36 cellular contexts compared by ENCODE assay signal in the genomic region with DNA sequence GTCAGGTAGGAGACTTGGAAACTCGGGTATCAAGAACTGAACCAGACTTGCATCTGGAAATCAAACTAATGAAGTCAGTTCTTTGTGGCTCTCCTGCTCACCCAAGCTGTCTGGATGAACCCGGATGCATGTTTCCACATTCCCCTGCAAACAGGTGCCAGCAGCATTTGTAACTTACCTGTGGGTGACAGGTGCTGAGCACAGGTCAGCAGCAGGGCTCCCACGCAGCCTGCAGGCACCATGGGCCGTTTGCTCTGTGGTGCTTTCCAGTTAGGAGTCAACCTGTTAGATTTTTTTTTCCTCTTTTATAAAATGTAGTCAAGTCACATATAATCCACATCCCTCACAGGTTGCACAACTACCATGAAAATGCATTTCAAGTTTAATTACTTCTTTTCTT.
"Had no signal": no experiment of that assay in that cellular context is flagged by ENCODE, and none has a peak within 500 bp of the region (broad histone marks: within the 10 kb centered on the region; RNA-seq: fewer than 3 reads in every experiment).

No MANE protein-coding gene starts in this region.

- H3K27me3 ChIP-seq: adrenal gland, body of pancreas, brain microvascular endothelial cell, breast epithelium had no signal

- H3K36me3 Mint-ChIP-seq: activated CD8-positive, alpha-beta memory T cell treated with anti-CD3 and anti-CD28 coated beads, Interleukin-2, amount 10 ng/mL, durations not matched to agents 7 days and 5 days; activated naive CD8-positive, alpha-beta T cell treated with anti-CD3 and anti-CD28 coated beads for 36 hours; WTC11 had no signal

- H3K27ac Mint-ChIP-seq: activated CD4-positive, alpha-beta memory T cell treated with anti-CD3 and anti-CD28 coated beads, Interleukin-2, amount 10 ng/mL, durations not matched to agents 7 days and 5 days; activated CD4-positive, alpha-beta T cell treated with anti-CD3 and anti-CD28 coated beads for 36 hours; activated CD4-positive, alpha-beta T cell treated with anti-CD3 and anti-CD28 coated beads, Interleukin-2, amount 10 ng/mL, durations not matched to agents 7 days and 5 days; activated CD8-positive, alpha-beta memory T cell treated with anti-CD3 and anti-CD28 coated beads, Interleukin-2, amount 10 ng/mL, durations not matched to agents 7 days and 5 days; activated CD8-positive, alpha-beta T cell treated with anti-CD3 and anti-CD28 coated beads, Interleukin-2, amount 10 ng/mL, durations not matched to agents 7 days and 5 days; activated naive CD4-positive, alpha-beta T cell treated with anti-CD3 and anti-CD28 coated beads for 36 hours; activated naive CD4-positive, alpha-beta T cell treated with anti-CD3 and anti-CD28 coated beads, Interleukin-2, amount 50 U/mL, for 72 hours; activated naive CD8-positive, alpha-beta T cell treated with anti-CD3 and anti-CD28 coated beads for 36 hours; activated T-cell treated with anti-CD3 and anti-CD28 coated beads, Interleukin-2, amount 50 U/mL, for 72 hours; activated T-helper 1 cell treated with anti-CD3 and anti-CD28 coated beads, Interleukin-12 subunit alpha, Interleukin-12 subunit beta, Interleukin-2, Interleukin-4 antibody, amounts not matched to agents 30 ng/mL and 10 ng/mL and 1 ng/mL, durations not matched to agents 14 hours and 24 hours and 36 hours; activated T-helper 17 cell treated with anti-CD3 and anti-CD28 coated beads, Interleukin-2, amount 50 U/mL, for 72 hours; T-helper 1 cell treated with Interleukin-12 subunit alpha and Interleukin-12 subunit beta and Interleukin-4 antibody, amounts not matched to agents 30 μg/mL and 1 μg/mL, for 36 hours; T-helper 2 cell treated with Interferon-gamma antibody and Interleukin-4, amounts not matched to agents 5 μg/mL and 100 μg/mL, for 36 hours; WTC11 had no signal

- H3K4me1 Mint-ChIP-seq: activated CD4-positive, alpha-beta memory T cell treated with anti-CD3 and anti-CD28 coated beads, Interleukin-2, amount 10 ng/mL, durations not matched to agents 7 days and 5 days; activated CD4-positive, alpha-beta T cell treated with anti-CD3 and anti-CD28 coated beads for 36 hours; activated CD4-positive, alpha-beta T cell treated with anti-CD3 and anti-CD28 coated beads, Interleukin-2, amount 10 ng/mL, durations not matched to agents 7 days and 5 days; activated CD8-positive, alpha-beta memory T cell treated with anti-CD3 and anti-CD28 coated beads, Interleukin-2, amount 10 ng/mL, durations not matched to agents 7 days and 5 days; activated naive CD8-positive, alpha-beta T cell treated with anti-CD3 and anti-CD28 coated beads for 36 hours; activated T-helper 17 cell treated with anti-CD3 and anti-CD28 coated beads, Interleukin-2, amount 50 U/mL, for 72 hours; WTC11 had no signal

- H3K9me3 ChIP-seq: adrenal gland, body of pancreas, breast epithelium had no signal

- H3K4me3 Mint-ChIP-seq: activated CD4-positive, alpha-beta memory T cell treated with anti-CD3 and anti-CD28 coated beads, Interleukin-2, amount 10 ng/mL, durations not matched to agents 7 days and 5 days; activated CD4-positive, alpha-beta T cell treated with anti-CD3 and anti-CD28 coated beads for 36 hours; activated CD4-positive, alpha-beta T cell treated with anti-CD3 and anti-CD28 coated beads, Interleukin-2, amount 10 ng/mL, durations not matched to agents 7 days and 5 days; activated CD8-positive, alpha-beta memory T cell treated with anti-CD3 and anti-CD28 coated beads, Interleukin-2, amount 10 ng/mL, durations not matched to agents 7 days and 5 days; activated CD8-positive, alpha-beta T cell treated with anti-CD3 and anti-CD28 coated beads, Interleukin-2, amount 10 ng/mL, durations not matched to agents 7 days and 5 days; activated naive CD4-positive, alpha-beta T cell treated with anti-CD3 and anti-CD28 coated beads for 36 hours; activated naive CD8-positive, alpha-beta T cell treated with anti-CD3 and anti-CD28 coated beads for 36 hours; activated T-cell treated with anti-CD3 and anti-CD28 coated beads, Interleukin-2, amount 50 U/mL, for 4 hours; activated T-cell treated with anti-CD3 and anti-CD28 coated beads, Interleukin-2, amount 50 U/mL, for 72 hours; activated T-helper 1 cell treated with anti-CD3 and anti-CD28 coated beads, Interleukin-12 subunit alpha, Interleukin-12 subunit beta, Interleukin-2, Interleukin-4 antibody, amounts not matched to agents 30 ng/mL and 10 ng/mL and 1 ng/mL, durations not matched to agents 14 hours and 24 hours and 36 hours; activated T-helper 17 cell treated with anti-CD3 and anti-CD28 coated beads, Interleukin-2, amount 50 U/mL, for 72 hours; T-helper 1 cell treated with Interleukin-12 subunit alpha and Interleukin-12 subunit beta and Interleukin-4 antibody, amounts not matched to agents 30 μg/mL and 1 μg/mL, for 36 hours; T-helper 2 cell treated with Interferon-gamma antibody and Interleukin-4, amounts not matched to agents 5 μg/mL and 100 μg/mL, for 36 hours; WTC11 had no signal

- H3K4me1 ChIP-seq: adrenal gland, body of pancreas, breast epithelium had no signal

- H3K4me3 ChIP-seq: adrenal gland, body of pancreas, breast epithelium had no signal

- H3K9me3 Mint-ChIP-seq: activated naive CD8-positive, alpha-beta T cell treated with anti-CD3 and anti-CD28 coated beads for 36 hours; activated T-helper 1 cell treated with anti-CD3 and anti-CD28 coated beads, Interleukin-12 subunit alpha, Interleukin-12 subunit beta, Interleukin-2, Interleukin-4 antibody, amounts not matched to agents 30 ng/mL and 10 ng/mL and 1 ng/mL, durations not matched to agents 14 hours and 24 hours and 36 hours; WTC11 had no signal

- H3K27ac ChIP-seq: adrenal gland, body of pancreas, brain microvascular endothelial cell, breast epithelium, WERI-Rb-1 had no signal

- DNase-seq: activated CD4-positive, alpha-beta memory T cell treated with anti-CD3 and anti-CD28 coated beads, Interleukin-2, amount 10 ng/mL, durations not matched to agents 7 days and 5 days; activated CD4-positive, alpha-beta T cell treated with anti-CD3 and anti-CD28 coated beads for 1 hour; activated CD4-positive, alpha-beta T cell treated with anti-CD3 and anti-CD28 coated beads for 36 hours; activated CD4-positive, alpha-beta T cell treated with anti-CD3 and anti-CD28 coated beads for 48 hours; activated CD4-positive, alpha-beta T cell treated with anti-CD3 and anti-CD28 coated beads, Interleukin-2, amount 10 ng/mL, durations not matched to agents 7 days and 5 days; activated CD4-positive, alpha-beta T cell treated with anti-CD3 and anti-CD28 coated beads, Interleukin-2, amount 50 U/mL, for 48 hours; activated CD4-positive, CD25-positive, alpha-beta regulatory T cell; activated CD8-positive, alpha-beta memory T cell treated with anti-CD3 and anti-CD28 coated beads for 24 hours; activated CD8-positive, alpha-beta memory T cell treated with anti-CD3 and anti-CD28 coated beads, Interleukin-2, amount 10 ng/mL, durations not matched to agents 7 days and 5 days; activated CD8-positive, alpha-beta memory T cell treated with anti-CD3 and anti-CD28 coated beads, Interleukin-2, amount 50 U/mL, for 48 hours; activated CD8-positive, alpha-beta T cell treated with anti-CD3 and anti-CD28 coated beads, Interleukin-2, amount 10 ng/mL, durations not matched to agents 7 days and 5 days; activated effector memory CD4-positive, alpha-beta T cell treated with anti-CD3 and anti-CD28 coated beads, Interleukin-2, amount 50 U/mL, for 16 hours; activated gamma-delta T cell treated with Interleukin-2 at 50 U/mL for 16 hours; activated naive CD4-positive, alpha-beta T cell; activated naive CD4-positive, alpha-beta T cell treated with anti-CD3 and anti-CD28 coated beads for 36 hours; activated naive CD4-positive, alpha-beta T cell treated with anti-CD3 and anti-CD28 coated beads, Interleukin-2, amount 50 U/mL, for 16 hours; activated naive CD8-positive, alpha-beta T cell treated with anti-CD3 and anti-CD28 coated beads for 36 hours; activated T-cell treated with anti-CD3 and anti-CD28 coated beads, Interleukin-2, amount 50 U/mL, for 4 hours; activated T-cell treated with anti-CD3 and anti-CD28 coated beads, Interleukin-2, amount 50 U/mL, for 72 hours; adrenal gland; amniotic stem cell; aorta; body of pancreas; brain microvascular endothelial cell; central memory CD4-positive, alpha-beta T cell; T-helper 1 cell; T-helper 2 cell; T-helper 9 cell; WERI-Rb-1 had no signal

- H3K27me3 Mint-ChIP-seq: activated CD4-positive, alpha-beta memory T cell treated with anti-CD3 and anti-CD28 coated beads, Interleukin-2, amount 10 ng/mL, durations not matched to agents 7 days and 5 days; activated CD4-positive, alpha-beta T cell treated with anti-CD3 and anti-CD28 coated beads for 36 hours; activated CD4-positive, alpha-beta T cell treated with anti-CD3 and anti-CD28 coated beads, Interleukin-2, amount 10 ng/mL, durations not matched to agents 7 days and 5 days; activated CD8-positive, alpha-beta memory T cell treated with anti-CD3 and anti-CD28 coated beads, Interleukin-2, amount 10 ng/mL, durations not matched to agents 7 days and 5 days; activated naive CD8-positive, alpha-beta T cell treated with anti-CD3 and anti-CD28 coated beads for 36 hours; activated T-helper 17 cell treated with anti-CD3 and anti-CD28 coated beads, Interleukin-2, amount 50 U/mL, for 72 hours had no signal

- H3K36me3 ChIP-seq: adrenal gland, brain microvascular endothelial cell, breast epithelium, WERI-Rb-1 had no signal
